In genomic region chr10:118333871-118334270, GRCh38 we compare ENCODE assay signal across 28 cellular contexts.
"Had no signal": no experiment of that assay in that cellular context is flagged by ENCODE, and none has a peak within 500 bp of the region (broad histone marks: within the 10 kb centered on the region; RNA-seq: fewer than 3 reads in every experiment).

No MANE protein-coding gene starts in this region.

- H3K36me3 ChIP-seq: breast epithelium, ovary had no signal

- H3K4me1 ChIP-seq: breast epithelium had no signal

- H3K27ac Mint-ChIP-seq: activated CD4-positive, alpha-beta memory T cell treated with anti-CD3 and anti-CD28 coated beads, Interleukin-2, amount 10 ng/mL, durations not matched to agents 7 days and 5 days; activated CD4-positive, alpha-beta T cell treated with anti-CD3 and anti-CD28 coated beads, Interleukin-2, amount 10 ng/mL, durations not matched to agents 7 days and 5 days; stimulated activated naive B cell treated with anti-CD40 and anti-IgM and Interleukin-4, amounts not matched to agents 10 μg/mL and 1 μg/mL and 100 μg/mL, for 72 hours; T-helper 1 cell treated with Interleukin-12 subunit alpha and Interleukin-12 subunit beta and Interleukin-4 antibody, amounts not matched to agents 30 μg/mL and 1 μg/mL, for 36 hours had no signal

- H3K27me3 Mint-ChIP-seq: activated CD4-positive, alpha-beta memory T cell treated with anti-CD3 and anti-CD28 coated beads, Interleukin-2, amount 10 ng/mL, durations not matched to agents 7 days and 5 days; activated CD4-positive, alpha-beta T cell treated with anti-CD3 and anti-CD28 coated beads, Interleukin-2, amount 10 ng/mL, durations not matched to agents 7 days and 5 days; central memory CD8-positive, alpha-beta T cell; stimulated activated naive B cell treated with anti-CD40 and anti-IgM and Interleukin-4, amounts not matched to agents 10 μg/mL and 1 μg/mL and 100 μg/mL, for 72 hours had no signal

- H3K4me2 ChIP-seq: hepatocyte, smooth muscle cell had no signal

- DNase-seq: activated CD4-positive, alpha-beta memory T cell treated with anti-CD3 and anti-CD28 coated beads, Interleukin-2, amount 10 ng/mL, durations not matched to agents 7 days and 5 days; activated CD4-positive, alpha-beta T cell treated with anti-CD3 and anti-CD28 coated beads for 1 hour; activated CD4-positive, alpha-beta T cell treated with anti-CD3 and anti-CD28 coated beads, Interleukin-2, amount 10 ng/mL, durations not matched to agents 7 days and 5 days; activated CD8-positive, alpha-beta memory T cell treated with anti-CD3 and anti-CD28 coated beads, Interleukin-2, amount 50 U/mL, for 48 hours; activated naive CD4-positive, alpha-beta T cell; activated T-cell treated with anti-CD3 and anti-CD28 coated beads, Interleukin-2, amount 50 U/mL, for 48 hours; effector CD4-positive, alpha-beta T cell; islet precursor cell; left cardiac atrium; left ventricle myocardium superior; ovary; stimulated activated CD4-positive, alpha-beta T cell treated with anti-CD3 and anti-CD28 coated beads, Interleukin-1b, Interleukin-23, amount 100 ng/mL, for 48 hours; stimulated activated CD4-positive, alpha-beta T cell treated with anti-CD3 and anti-CD28 coated beads, Interleukin-4, amount 100 ng/mL, for 4 hours; stimulated activated CD8-positive, alpha-beta memory T cell treated with anti-CD3 and anti-CD28 coated beads, Interleukin-4, amount 100 ng/mL, for 48 hours; stimulated activated naive B cell treated with anti-CD40 and anti-IgM and Interleukin-4, amounts not matched to agents 10 μg/mL and 1 μg/mL and 100 μg/mL, for 72 hours; stomach; T1000; thyroid gland; upper lobe of left lung had no signal

- ATAC-seq: activated naive CD4-positive, alpha-beta T cell treated with anti-CD3 and anti-CD28 coated beads, Interleukin-2, amount 50 U/mL, for 72 hours; gastroesophageal sphincter; left cardiac atrium; left ventricle myocardium superior; stimulated activated naive B cell treated with anti-CD40 and anti-IgM and Interleukin-4, amounts not matched to agents 10 μg/mL and 1 μg/mL and 100 μg/mL, for 72 hours had no signal

- H3K27me3 ChIP-seq: breast epithelium, gastroesophageal sphincter, hepatocyte, ovary, right atrium auricular region, stomach, thyroid gland, upper lobe of left lung, vagina had no signal

- H3K9me3 ChIP-seq: breast epithelium, gastroesophageal sphincter, ovary, right atrium auricular region, stomach, thyroid gland, upper lobe of left lung, vagina had no signal

- H3K4me3 ChIP-seq: breast epithelium, gastroesophageal sphincter, hepatocyte, ovary, right atrium auricular region, smooth muscle cell, stomach, thyroid gland, upper lobe of left lung, vagina had no signal

- H3K9me3 Mint-ChIP-seq: activated CD4-positive, alpha-beta memory T cell treated with anti-CD3 and anti-CD28 coated beads, Interleukin-2, amount 10 ng/mL, durations not matched to agents 7 days and 5 days; activated CD4-positive, alpha-beta T cell treated with anti-CD3 and anti-CD28 coated beads, Interleukin-2, amount 10 ng/mL, durations not matched to agents 7 days and 5 days; activated naive CD4-positive, alpha-beta T cell treated with anti-CD3 and anti-CD28 coated beads, Interleukin-2, amount 50 U/mL, for 72 hours; central memory CD8-positive, alpha-beta T cell; stimulated activated naive B cell treated with anti-CD40 and anti-IgM and Interleukin-4, amounts not matched to agents 10 μg/mL and 1 μg/mL and 100 μg/mL, for 72 hours; T-helper 1 cell treated with Interleukin-12 subunit alpha and Interleukin-12 subunit beta and Interleukin-4 antibody, amounts not matched to agents 30 μg/mL and 1 μg/mL, for 36 hours had no signal

- H3K4me3 Mint-ChIP-seq: activated CD4-positive, alpha-beta memory T cell treated with anti-CD3 and anti-CD28 coated beads, Interleukin-2, amount 10 ng/mL, durations not matched to agents 7 days and 5 days; activated CD4-positive, alpha-beta T cell treated with anti-CD3 and anti-CD28 coated beads, Interleukin-2, amount 10 ng/mL, durations not matched to agents 7 days and 5 days; central memory CD8-positive, alpha-beta T cell; stimulated activated naive B cell treated with anti-CD40 and anti-IgM and Interleukin-4, amounts not matched to agents 10 μg/mL and 1 μg/mL and 100 μg/mL, for 72 hours; T-helper 1 cell treated with Interleukin-12 subunit alpha and Interleukin-12 subunit beta and Interleukin-4 antibody, amounts not matched to agents 30 μg/mL and 1 μg/mL, for 36 hours had no signal

- H3K27ac ChIP-seq: breast epithelium, gastroesophageal sphincter, hepatocyte, ovary, right atrium auricular region, stomach, thyroid gland, vagina had no signal

- H2AFZ ChIP-seq: hepatocyte had no signal
